Comparison of ENCODE assay signal across 8 cellular contexts in the genomic region with DNA sequence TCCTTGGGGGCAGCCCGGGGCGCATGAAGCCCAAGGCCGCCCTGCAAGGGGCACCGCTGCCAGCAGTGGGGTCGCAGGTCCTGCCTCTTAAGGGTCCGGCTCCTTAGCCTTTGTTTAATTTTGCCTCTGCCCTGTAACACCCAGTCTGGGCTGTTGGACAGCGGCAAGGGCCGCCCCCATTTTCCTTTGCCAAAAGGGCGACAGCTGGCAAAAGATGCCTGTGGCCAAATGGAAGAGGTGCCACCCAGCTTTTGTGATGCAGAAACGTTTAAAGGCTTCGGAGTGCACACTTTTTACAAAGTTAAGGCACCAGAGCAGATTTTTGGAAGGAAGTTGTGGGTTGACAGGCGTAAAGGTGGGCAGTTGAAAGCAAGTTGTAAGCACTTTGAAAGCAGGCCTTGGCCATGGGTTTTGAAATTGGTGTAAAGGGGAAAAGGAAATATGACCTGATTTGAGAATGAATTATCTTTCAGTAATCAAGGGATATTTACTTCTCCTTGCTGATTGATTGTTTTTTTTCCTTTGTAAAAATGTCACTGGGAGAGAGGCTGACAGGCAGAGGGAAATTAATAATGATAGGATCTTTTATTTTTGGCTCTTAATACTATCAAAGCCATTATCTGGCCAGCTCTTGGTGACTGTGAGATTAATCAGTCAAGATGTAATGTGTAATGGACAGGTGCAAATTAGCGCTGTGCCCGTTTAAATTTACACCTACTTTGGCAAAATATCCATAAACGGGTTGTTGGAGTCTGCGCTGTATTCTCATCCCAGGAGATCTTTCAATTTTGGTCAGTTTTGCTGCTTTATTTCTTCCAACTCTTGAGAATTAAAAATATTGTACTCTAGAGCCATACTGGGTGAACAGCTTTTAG. TPM values are rescaled to one million over a fixed set of nuclear protein-coding genes. Genes with fewer than 3 reads are reported as not detected.
DNase-seq lines count a peak whose midpoint lies in the region; ATAC-seq, FAIRE-seq and TF ChIP-seq lines count a peak whose summit lies in the region.

No MANE protein-coding gene starts in this region.

- H3K4me1 ChIP-seq in BE2C (peaks cover 8% of the 10 kb centered on the region; the same call in 1 of the 2 replicates), neural progenitor cell (peaks cover 53% of the 10 kb centered on the region), tibial nerve (peaks cover 0 to 49% (median 12%) of the 10 kb centered on the region in 4 donors)

- TF ChIP-seq POLR2A in tibial nerve (IDR thresholded peaks at IDR 0.05): no peak

- H3K79me2 ChIP-seq in neural progenitor cell (ENCODE audit: low read depth): peaks cover 59% of the 10 kb centered on the region

- peak overlapping the region; percentile 86 for H2AFZ ChIP-seq in neural progenitor cell (replicated peaks)

- peaks cover 10% of the 10 kb centered on the region for H3F3A ChIP-seq in neural progenitor cell (ENCODE audit: low read depth)

- 19 to 38% methylated on average over 9 to 16 of the region's 16 CpGs for WGBS in tibial nerve, 2 donors

- H3K4me2 ChIP-seq in neural progenitor cell: peak overlapping the region; percentile 99

- peaks cover 53% of the 10 kb centered on the region for H4K20me1 ChIP-seq in neural progenitor cell (ENCODE audit: low read depth)

- H3K27me3 Mint-ChIP-seq in activated T-helper 2 cell treated with anti-CD3 and anti-CD28 coated beads, Interferon-gamma antibody, Interleukin-2, Interleukin-4, amounts not matched to agents 10 μg/mL and 5 μg/mL and 100 μg/mL, durations not matched to agents 14 hours and 24 hours and 36 hours (ENCODE audit: low read depth): no peaks in the 10 kb centered on the region
- no peaks in the 10 kb centered on the region for H3K27me3 Mint-ChIP-seq in neural progenitor cell (ENCODE audit: insufficient read depth, low read depth)

- H3K9me3 Mint-ChIP-seq in activated T-helper 2 cell treated with anti-CD3 and anti-CD28 coated beads, Interferon-gamma antibody, Interleukin-2, Interleukin-4, amounts not matched to agents 10 μg/mL and 5 μg/mL and 100 μg/mL, durations not matched to agents 14 hours and 24 hours and 36 hours: no peaks in the 10 kb centered on the region
- no peaks in the 10 kb centered on the region for H3K9me3 Mint-ChIP-seq in neural progenitor cell

- H3K36me3 Mint-ChIP-seq in activated T-helper 2 cell treated with anti-CD3 and anti-CD28 coated beads, Interferon-gamma antibody, Interleukin-2, Interleukin-4, amounts not matched to agents 10 μg/mL and 5 μg/mL and 100 μg/mL, durations not matched to agents 14 hours and 24 hours and 36 hours (ENCODE audit: low read depth): peaks cover 23% of the 10 kb centered on the region
- H3K36me3 Mint-ChIP-seq in neural progenitor cell: peaks cover 1% of the 10 kb centered on the region

- H3K9ac ChIP-seq in neural progenitor cell: peak overlapping the region; percentile 83

- no peak for TF ChIP-seq EP300 in tibial nerve (IDR thresholded peaks at IDR 0.05)

- no peak for FAIRE-seq in frontal cortex (lab: Jason Lieb, UNC)

- H3K36me3 ChIP-seq in BE2C (no peaks in the 10 kb centered on the region), neural progenitor cell (no peaks in the 10 kb centered on the region), tibial nerve (no peaks in the 10 kb centered on the region)

- H3K4me1 Mint-ChIP-seq in activated T-helper 2 cell treated with anti-CD3 and anti-CD28 coated beads, Interferon-gamma antibody, Interleukin-2, Interleukin-4, amounts not matched to agents 10 μg/mL and 5 μg/mL and 100 μg/mL, durations not matched to agents 14 hours and 24 hours and 36 hours (ENCODE audit: low read depth): peaks cover 42% of the 10 kb centered on the region
- H3K4me1 Mint-ChIP-seq in neural progenitor cell: peaks cover 44% of the 10 kb centered on the region

- intact Hi-C loops in activated T-helper 2 cell treated with anti-CD3 and anti-CD28 coated beads, Interferon-gamma antibody, Interleukin-2, Interleukin-4, amounts not matched to agents 10 μg/mL and 5 μg/mL and 100 μg/mL, durations not matched to agents 14 hours and 24 hours and 36 hours (cut with micrococcal nuclease): loop anchor here (2.0 to 10.0 kb wide), 4 partner anchors 54 to 506 kb away; a partner anchor contains a TSS

- H3K4me3 ChIP-seq in BE2C (ENCODE audit: low read depth, low read length) (peak overlapping the region; percentile 79), neural progenitor cell (peak overlapping the region; percentile 90), tibial nerve (peak overlapping the region; percentile 61 to 93 (median 80))

- peak overlapping the region; percentile 85 for H3K4me3 Mint-ChIP-seq in activated T-helper 2 cell treated with anti-CD3 and anti-CD28 coated beads, Interferon-gamma antibody, Interleukin-2, Interleukin-4, amounts not matched to agents 10 μg/mL and 5 μg/mL and 100 μg/mL, durations not matched to agents 14 hours and 24 hours and 36 hours (ENCODE audit: low read depth)
- H3K4me3 Mint-ChIP-seq in neural progenitor cell: peak overlapping the region; percentile 91

- H3K27ac ChIP-seq in neural progenitor cell (peak overlapping the region; percentile 88), tibial nerve (peak overlapping the region; percentile 90 to 95 (median 94))

- DNase-seq in BE2C (peak; percentile 59), NOMO-1 (lab: John Stamatoyannopoulos, UW; ENCODE audit: unreplicated experiment in 2 of 2) (peak; percentile 77 to 79), frontal cortex (ENCODE audit: low spot score in 2 of 2) (peak; percentile 28 to 45), neural progenitor cell (ENCODE audit: low spot score) (peak; percentile 65), tibial nerve (ENCODE audit: low spot score in 2 of 2) (peak in 1 of 2 donors; percentile 24)
- peak; percentile 16 for DNase-seq in activated T-helper 2 cell treated with anti-CD3 and anti-CD28 coated beads, Interferon-gamma antibody, Interleukin-2, Interleukin-4, amounts not matched to agents 10 μg/mL and 5 μg/mL and 100 μg/mL, durations not matched to agents 14 hours and 24 hours and 36 hours (ENCODE audit: low spot score)

- H3K27ac Mint-ChIP-seq in activated T-helper 2 cell treated with anti-CD3 and anti-CD28 coated beads, Interferon-gamma antibody, Interleukin-2, Interleukin-4, amounts not matched to agents 10 μg/mL and 5 μg/mL and 100 μg/mL, durations not matched to agents 14 hours and 24 hours and 36 hours: peak overlapping the region; percentile 86
- peak overlapping the region; percentile 92 for H3K27ac Mint-ChIP-seq in neural progenitor cell

- TF ChIP-seq CTCF in BE2C (IDR thresholded peaks at IDR 0.05; ENCODE audit: low read depth, low read length) (no peak), neural progenitor cell (IDR thresholded peaks at IDR 0.05) (no peak), tibial nerve (IDR thresholded peaks at IDR 0.05) (no peak)

- peak; percentile 11 for ATAC-seq in GM19328 (IDR thresholded peaks at IDR 0.05; ENCODE audit: unreplicated experiment)
- ATAC-seq in HG03520 (IDR thresholded peaks at IDR 0.05; ENCODE audit: unreplicated experiment): peak; percentile 13

- H3K9me3 ChIP-seq in BE2C (no peaks in the 10 kb centered on the region), neural progenitor cell (ENCODE audit: low read depth) (no peaks in the 10 kb centered on the region), tibial nerve (no peaks in the 10 kb centered on the region)

- no peaks in the 10 kb centered on the region for H3K27me3 ChIP-seq in BE2C
- no peaks in the 10 kb centered on the region for H3K27me3 ChIP-seq in neural progenitor cell
- H3K27me3 ChIP-seq in tibial nerve: no peaks in the 10 kb centered on the region

RNA-seq across cellular contexts. Expression of a gene that starts 1.2 kb away (rescaled TPM):
- polyA plus RNA-seq in BE2C (2012; ENCODE audit: insufficient read depth, insufficient read length, low read depth): 38.5 TPM
- total RNA-seq in activated T-helper 2 cell treated with anti-CD3 and anti-CD28 coated beads, Interferon-gamma antibody, Interleukin-2, Interleukin-4, amounts not matched to agents 10 μg/mL and 5 μg/mL and 100 μg/mL, durations not matched to agents 14 hours and 24 hours and 36 hours: 17.7 and 21.3 TPM in 2 replicates
- total RNA-seq in frontal cortex: 110 TPM
- 55.4 and 93.5 TPM in 2 replicates for total RNA-seq in neural progenitor cell (ENCODE audit: low replicate concordance)
- total RNA-seq in tibial nerve: 10 to 100 TPM; 21.2 to 24.9 (median 21.9) TPM
